ENCODE assay signal across 22 cellular contexts in the genomic region with DNA sequence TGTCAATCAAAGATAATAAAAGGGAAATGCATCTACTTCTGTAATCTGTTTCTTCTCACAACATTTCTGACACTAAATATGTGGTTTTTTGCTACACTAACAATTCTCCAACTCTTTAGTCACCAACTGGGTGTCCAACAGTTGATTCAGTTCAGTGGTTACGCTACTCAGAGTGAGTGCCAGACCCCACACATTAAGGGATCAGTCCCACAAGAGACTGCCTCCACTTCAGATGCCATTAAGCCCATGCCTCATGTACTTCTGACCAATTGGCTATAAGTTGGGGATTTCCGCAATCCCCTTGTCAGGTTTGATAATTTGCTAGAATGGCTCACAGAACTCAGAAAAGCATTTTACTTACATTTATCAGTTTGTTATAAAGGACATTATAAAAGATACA. TPM values are rescaled to one million over a fixed set of nuclear protein-coding genes. Genes with fewer than 3 reads are reported as not detected.
DNase-seq lines count a peak whose midpoint lies in the region; TF ChIP-seq lines count a peak whose summit lies in the region.
"Had no signal": no experiment of that assay in that cellular context is flagged by ENCODE, and none has a peak within 500 bp of the region (broad histone marks: within the 10 kb centered on the region; RNA-seq: fewer than 3 reads in every experiment).

No MANE protein-coding gene starts in this region.

- no peaks in the 10 kb centered on the region for H3K9me3 ChIP-seq in transverse colon
- H3K9me3 ChIP-seq: A549, body of pancreas, colonic mucosa, gastroesophageal sphincter, SJCRH30, spleen had no signal

- no peak overlapping the region for H3K27ac ChIP-seq in transverse colon
- H3K27ac ChIP-seq: A549, body of pancreas, colonic mucosa, gastroesophageal sphincter, SJCRH30, spleen had no signal

- H3K27me3 ChIP-seq in kidney epithelial cell (ENCODE audit: control insufficient read depth, insufficient read depth, low read length) (no peaks in the 10 kb centered on the region), transverse colon (no peaks in the 10 kb centered on the region)
- H3K27me3 ChIP-seq: body of pancreas, colonic mucosa, gastroesophageal sphincter, SJCRH30, spleen had no signal

- H3K9me3 Mint-ChIP-seq in activated T-cell treated with anti-CD3 and anti-CD28 coated beads, Interleukin-2, amount 50 U/mL, for 24 hours: peaks cover 9% of the 10 kb centered on the region
- peaks cover 14% of the 10 kb centered on the region for H3K9me3 Mint-ChIP-seq in activated naive CD8-positive, alpha-beta T cell treated with anti-CD3 and anti-CD28 coated beads for 36 hours
- H3K9me3 Mint-ChIP-seq: IgD-negative memory B cell, type B pancreatic cell had no signal

- peaks cover 52% of the 10 kb centered on the region for H3K4me1 Mint-ChIP-seq in activated T-cell treated with anti-CD3 and anti-CD28 coated beads, Interleukin-2, amount 50 U/mL, for 24 hours (ENCODE audit: low read depth)
- H3K4me1 Mint-ChIP-seq in activated naive CD8-positive, alpha-beta T cell treated with anti-CD3 and anti-CD28 coated beads for 36 hours: peaks cover 34% of the 10 kb centered on the region

- TF ChIP-seq EP300 in transverse colon (IDR thresholded peaks at IDR 0.05; ENCODE audit: low read depth): no peak

- DNase-seq in activated T-cell treated with anti-CD3 and anti-CD28 coated beads, Interleukin-2, amount 50 U/mL, for 24 hours: no peak
- DNase-seq in activated T-cell treated with anti-CD3 and anti-CD28 coated beads for 4 hours (no peak), kidney epithelial cell (ENCODE audit: low read depth) (peak; percentile 18), SW 1271 (lab: John Stamatoyannopoulos, UW) (no peak), transverse colon (no peak), DMS 273 (lab: John Stamatoyannopoulos, UW; ENCODE audit: unreplicated experiment) (no peak), G401 (ENCODE audit: low spot score) (no peak)
- DNase-seq in activated naive CD8-positive, alpha-beta T cell treated with anti-CD3 and anti-CD28 coated beads for 36 hours: no peak
- DNase-seq: activated CD4-positive, alpha-beta T cell treated with anti-CD3 and anti-CD28 coated beads for 1 hour; body of pancreas; CD4-positive, CD25-positive, alpha-beta regulatory T cell; colonic mucosa; naive thymus-derived CD4-positive, alpha-beta T cell; NCI-H1048; posterior cingulate gyrus; SJCRH30; spleen had no signal

- H3K36me3 ChIP-seq in kidney epithelial cell (ENCODE audit: control insufficient read depth, insufficient read depth, low read length) (no peaks in the 10 kb centered on the region), transverse colon (no peaks in the 10 kb centered on the region)
- H3K36me3 ChIP-seq: colonic mucosa, gastroesophageal sphincter, SJCRH30, spleen had no signal

- no peak for TF ChIP-seq CTCF in kidney epithelial cell (IDR thresholded peaks at IDR 0.05; ENCODE audit: insufficient read depth, low read length, poor library complexity, severe bottlenecking)
- no peak for TF ChIP-seq CTCF in transverse colon (IDR thresholded peaks at IDR 0.05)

- no peaks in the 10 kb centered on the region for H3K4me1 ChIP-seq in transverse colon
- H3K4me1 ChIP-seq: A549, body of pancreas, colonic mucosa, SJCRH30 had no signal

- 90% methylated on average over 2 of the region's 2 CpGs; no CpG with 5 or more reads in 1 of the 2 donors for WGBS in transverse colon (ENCODE audit: low coverage in 1 of 2), 2 donors

- H3K4me3 Mint-ChIP-seq in activated T-cell treated with anti-CD3 and anti-CD28 coated beads, Interleukin-2, amount 50 U/mL, for 24 hours: no peak overlapping the region
- H3K4me3 Mint-ChIP-seq in activated naive CD8-positive, alpha-beta T cell treated with anti-CD3 and anti-CD28 coated beads for 36 hours: no peak overlapping the region
- H3K4me3 Mint-ChIP-seq: CD4-positive, CD25-positive, alpha-beta regulatory T cell; IgD-negative memory B cell; type B pancreatic cell had no signal

- no peak for TF ChIP-seq POLR2A in transverse colon (IDR thresholded peaks at IDR 0.05)

- peaks cover 20% of the 10 kb centered on the region for H3K36me3 Mint-ChIP-seq in activated T-cell treated with anti-CD3 and anti-CD28 coated beads, Interleukin-2, amount 50 U/mL, for 24 hours (ENCODE audit: low read depth)
- H3K36me3 Mint-ChIP-seq in activated naive CD8-positive, alpha-beta T cell treated with anti-CD3 and anti-CD28 coated beads for 36 hours: peaks cover 32% of the 10 kb centered on the region

- H3K4me3 ChIP-seq in kidney epithelial cell (ENCODE audit: low read depth, low read length) (no peak overlapping the region), transverse colon (no peak overlapping the region)
- H3K4me3 ChIP-seq: A549, body of pancreas, colonic mucosa, gastroesophageal sphincter, GM12878, SJCRH30, spleen had no signal

- H3K27ac Mint-ChIP-seq in activated T-cell treated with anti-CD3 and anti-CD28 coated beads, Interleukin-2, amount 50 U/mL, for 24 hours: peak overlapping the region; percentile 24
- H3K27ac Mint-ChIP-seq in activated naive CD8-positive, alpha-beta T cell treated with anti-CD3 and anti-CD28 coated beads for 36 hours: peak overlapping the region; percentile 52
- H3K27ac Mint-ChIP-seq: IgD-negative memory B cell; naive thymus-derived CD4-positive, alpha-beta T cell; type B pancreatic cell had no signal

- in situ Hi-C loops in transverse colon (cut with MboI; ENCODE audit: low pct_ligation_motif_present in 1 of 4, low pct_unique_long_range_greater_than_20kb in 1 of 4, low sequenced_read_pairs in 3 of 4) (no loop called here), G401 (cut with HindIII; ENCODE audit: low sequenced_read_pairs) (no loop called here)

- intact Hi-C loops in transverse colon (cut with DNase I; ENCODE audit: low total_unique reads): no loop called here

- H3K27me3 Mint-ChIP-seq in activated T-cell treated with anti-CD3 and anti-CD28 coated beads, Interleukin-2, amount 50 U/mL, for 24 hours: no peaks in the 10 kb centered on the region
- no peaks in the 10 kb centered on the region for H3K27me3 Mint-ChIP-seq in activated naive CD8-positive, alpha-beta T cell treated with anti-CD3 and anti-CD28 coated beads for 36 hours
- H3K27me3 Mint-ChIP-seq: CD4-positive, CD25-positive, alpha-beta regulatory T cell; IgD-negative memory B cell; naive thymus-derived CD4-positive, alpha-beta T cell; type B pancreatic cell had no signal

RNA-seq across cellular contexts. Expression of a gene that starts 28.4 kb away (rescaled TPM):
- 10 to 100 TPM; 28.6 to 28.8 TPM for total RNA-seq in activated naive CD8-positive, alpha-beta T cell treated with anti-CD3 and anti-CD28 coated beads for 36 hours
- total RNA-seq in kidney epithelial cell: 17.1 and 21.4 TPM in 2 replicates
- 10 to 100 TPM; 15.2 to 29.1 (median 20.5) TPM for total RNA-seq in transverse colon
- total RNA-seq in G401 (2014; rRNA removed; shearing (Covaris generic)): 48.7 and 67.3 TPM in 2 replicates
